Comparison of ENCODE assay signal across 19 cellular contexts in the genomic region with DNA sequence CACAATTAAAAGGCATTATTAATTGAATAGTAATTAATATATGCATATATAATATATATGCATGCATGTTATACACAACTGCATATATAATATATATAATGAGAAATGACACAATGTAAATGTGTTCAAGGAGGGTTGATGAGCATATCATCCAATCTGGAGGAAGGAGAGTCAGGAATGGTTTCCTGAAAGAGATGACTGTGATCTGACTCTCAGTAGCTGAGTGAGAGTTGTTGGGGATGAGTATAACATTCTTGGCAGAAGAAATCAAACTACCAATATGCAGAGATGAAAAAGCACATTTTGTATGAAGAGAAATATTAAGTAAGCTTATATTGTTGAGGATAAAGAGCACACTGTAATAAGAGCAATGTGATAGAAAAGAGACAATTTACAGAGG. TPM values are rescaled to one million over a fixed set of nuclear protein-coding genes. Genes with fewer than 3 reads are reported as not detected.
A peak's percentile ranks its signal among the peaks of the same experiment; 100 is the strongest.
DNase-seq lines count a peak whose midpoint lies in the region; ATAC-seq and TF ChIP-seq lines count a peak whose summit lies in the region.
"Had no signal": no experiment of that assay in that cellular context is flagged by ENCODE, and none has a peak within 500 bp of the region (broad histone marks: within the 10 kb centered on the region; RNA-seq: fewer than 3 reads in every experiment).

No MANE protein-coding gene starts in this region.

- H3K4me1 ChIP-seq in lower lobe of right lung (no peaks in the 10 kb centered on the region), mammary epithelial cell (ENCODE audit: insufficient read depth, low read length) (peaks cover 6% of the 10 kb centered on the region)
- H3K4me1 ChIP-seq: BLaER1, SJCRH30 had no signal

- H3K9me3 ChIP-seq in lower lobe of right lung (no peaks in the 10 kb centered on the region), mammary epithelial cell (replicated peaks; ENCODE audit: insufficient read depth, low read length) (no peaks in the 10 kb centered on the region)
- H3K9me3 ChIP-seq: BLaER1, SJCRH30 had no signal

- ATAC-seq in SK-N-SH treated with all-trans-retinoic acid at 6 μM for 48 hours (peak; percentile 65), lower lobe of right lung (no peak)
- ATAC-seq: CD8-positive, alpha-beta T cell; HepG2 had no signal

- H3K27ac ChIP-seq in lower lobe of right lung (no peak overlapping the region), mammary epithelial cell (ENCODE audit: insufficient read depth, low read depth, low read length) (no peak overlapping the region)
- H3K27ac ChIP-seq: BLaER1, KMS-11, SJCRH30 had no signal

- dilution Hi-C loops in mammary epithelial cell (cut with HindIII; ENCODE audit: low sequenced_read_pairs), result loop anchor here (5.0 kb wide), 1 partner anchor 37 kb away; no protein-coding TSS in a partner anchor

- no peaks in the 10 kb centered on the region for H3K79me2 ChIP-seq in mammary epithelial cell (ENCODE audit: insufficient read depth, low read length)

- in situ Hi-C loops in mammary epithelial cell (cut with MboI; ENCODE audit: low sequenced_read_pairs in 2 of 2), result no loop called here

- no peak overlapping the region for H3K4me3 ChIP-seq in fibroblast of mammary gland (ENCODE audit: control insufficient read depth, low read depth, low read length)
- H3K4me3 ChIP-seq in lower lobe of right lung, result no peak overlapping the region
- no peak overlapping the region for H3K4me3 ChIP-seq in mammary epithelial cell (replicated peaks in 1 of 3; ENCODE audit: insufficient read depth in 1 of 3, low read depth in 2 of 3, low read length in 3 of 3)
- H3K4me3 ChIP-seq: BLaER1, SJCRH30 had no signal

- H3K4me1 Mint-ChIP-seq in activated CD4-positive, alpha-beta T cell treated with anti-CD3 and anti-CD28 coated beads, Interleukin-2, amount 10 ng/mL, durations not matched to agents 24 days and 14 days, result no peaks in the 10 kb centered on the region

- CTCF ChIA-PET in mammary epithelial cell (lab: Charles Lee; ENCODE audit: low non-redundant PET), result no interaction called here

- no peak overlapping the region for H3K27ac Mint-ChIP-seq in activated CD4-positive, alpha-beta T cell treated with anti-CD3 and anti-CD28 coated beads, Interleukin-2, amount 10 ng/mL, durations not matched to agents 24 days and 14 days
- H3K27ac Mint-ChIP-seq: CD8-positive, alpha-beta T cell had no signal

- no peak overlapping the region for H3K4me3 Mint-ChIP-seq in activated CD4-positive, alpha-beta T cell treated with anti-CD3 and anti-CD28 coated beads, Interleukin-2, amount 10 ng/mL, durations not matched to agents 24 days and 14 days
- H3K4me3 Mint-ChIP-seq: CD8-positive, alpha-beta T cell had no signal

- peaks cover 2% of the 10 kb centered on the region for H3K27me3 Mint-ChIP-seq in activated CD4-positive, alpha-beta T cell treated with anti-CD3 and anti-CD28 coated beads, Interleukin-2, amount 10 ng/mL, durations not matched to agents 24 days and 14 days

- H4K20me1 ChIP-seq in mammary epithelial cell (ENCODE audit: insufficient read depth, low read length), result no peaks in the 10 kb centered on the region
- H4K20me1 ChIP-seq: BLaER1 had no signal

- no peak overlapping the region for H3K4me2 ChIP-seq in mammary epithelial cell (ENCODE audit: insufficient read depth, low read depth, low read length)
- H3K4me2 ChIP-seq: BLaER1, KMS-11 had no signal

- no peak overlapping the region for H2AFZ ChIP-seq in mammary epithelial cell (ENCODE audit: low read depth, low read length)

- peak; percentile 5 for DNase-seq in HCEC 1CT
- peak; percentile 42 for DNase-seq in fibroblast of mammary gland (ENCODE audit: low read depth)
- DNase-seq in activated CD4-positive, alpha-beta T cell treated with anti-CD3 and anti-CD28 coated beads, Interleukin-2, amount 10 ng/mL, durations not matched to agents 24 days and 14 days, result no peak
- no peak for DNase-seq in lower lobe of right lung
- DNase-seq in NOMO-1 (lab: John Stamatoyannopoulos, UW; ENCODE audit: unreplicated experiment in 2 of 2), result no peak
- no peak for DNase-seq in mammary epithelial cell
- DNase-seq: CD8-positive, alpha-beta T cell; NCI-H1048; NCI-H1436 treated with DMSO at 0.1 percent for 48 hours; NCI-H2081 treated with DMSO at 0.1 percent for 48 hours; NCI-H524; SJCRH30 had no signal

- H3K9ac ChIP-seq in mammary epithelial cell (ENCODE audit: insufficient read depth, low read length), result no peak overlapping the region
- H3K9ac ChIP-seq: BLaER1, KMS-11 had no signal

- intact Hi-C loops in activated CD4-positive, alpha-beta T cell treated with anti-CD3 and anti-CD28 coated beads, Interleukin-2, amount 10 ng/mL, durations not matched to agents 24 days and 14 days (cut with micrococcal nuclease), result no loop called here
- intact Hi-C loops in lower lobe of right lung (cut with DNase I), result no loop called here
- intact Hi-C loops in mammary epithelial cell (cut with micrococcal nuclease), result loop anchor here (10.0 kb wide), 1 partner anchor 115 kb away; a partner anchor contains a TSS

- no TSS peak for BruUV-seq in mammary epithelial cell (replicated peaks; lab: Mats Ljungman, UMichigan)

- no peaks in the 10 kb centered on the region for H3K9me3 Mint-ChIP-seq in activated CD4-positive, alpha-beta T cell treated with anti-CD3 and anti-CD28 coated beads, Interleukin-2, amount 10 ng/mL, durations not matched to agents 24 days and 14 days
- H3K9me3 Mint-ChIP-seq: CD8-positive, alpha-beta T cell had no signal

- TF ChIP-seq CTCF in fibroblast of mammary gland (conservative IDR thresholded peaks at IDR 0.05; ENCODE audit: control insufficient read depth, insufficient read depth, low read depth, low read length) (no peak), lower lobe of right lung (IDR thresholded peaks at IDR 0.05) (no peak), mammary epithelial cell (conservative IDR thresholded peaks at IDR 0.05 in 1 of 2, IDR thresholded peaks at IDR 0.05 in 1 of 2; ENCODE audit: extremely low read depth in 1 of 2, insufficient read depth in 1 of 2, low read depth in 1 of 2, low read length in 2 of 2) (no peak)

- H3K36me3 ChIP-seq in lower lobe of right lung, result no peaks in the 10 kb centered on the region
- no peaks in the 10 kb centered on the region for H3K36me3 ChIP-seq in mammary epithelial cell (ENCODE audit: insufficient read depth, low read length)
- H3K36me3 ChIP-seq: BLaER1, SJCRH30 had no signal

- H3K36me3 Mint-ChIP-seq in activated CD4-positive, alpha-beta T cell treated with anti-CD3 and anti-CD28 coated beads, Interleukin-2, amount 10 ng/mL, durations not matched to agents 24 days and 14 days (ENCODE audit: low read depth), result no peaks in the 10 kb centered on the region
- H3K36me3 Mint-ChIP-seq: CD8-positive, alpha-beta T cell had no signal

- H3K27me3 ChIP-seq in lower lobe of right lung (ENCODE audit: low read depth) (no peaks in the 10 kb centered on the region), mammary epithelial cell (ENCODE audit: insufficient read depth, low read length) (no peaks in the 10 kb centered on the region)
- H3K27me3 ChIP-seq: BLaER1, SJCRH30 had no signal

TF ChIP-seq in SK-N-SH treated with all-trans-retinoic acid at 6 μM for 48 hours, 23 proteins besides CTCF, POLR2A, EP300 and RAD21 (continues in another document):
- TF ChIP-seq TOX (CRISPR knock-in tag; IDR thresholded peaks at IDR 0.05; ENCODE audit: borderline replicate concordance), result no peak
- TF ChIP-seq, protein P1, sequence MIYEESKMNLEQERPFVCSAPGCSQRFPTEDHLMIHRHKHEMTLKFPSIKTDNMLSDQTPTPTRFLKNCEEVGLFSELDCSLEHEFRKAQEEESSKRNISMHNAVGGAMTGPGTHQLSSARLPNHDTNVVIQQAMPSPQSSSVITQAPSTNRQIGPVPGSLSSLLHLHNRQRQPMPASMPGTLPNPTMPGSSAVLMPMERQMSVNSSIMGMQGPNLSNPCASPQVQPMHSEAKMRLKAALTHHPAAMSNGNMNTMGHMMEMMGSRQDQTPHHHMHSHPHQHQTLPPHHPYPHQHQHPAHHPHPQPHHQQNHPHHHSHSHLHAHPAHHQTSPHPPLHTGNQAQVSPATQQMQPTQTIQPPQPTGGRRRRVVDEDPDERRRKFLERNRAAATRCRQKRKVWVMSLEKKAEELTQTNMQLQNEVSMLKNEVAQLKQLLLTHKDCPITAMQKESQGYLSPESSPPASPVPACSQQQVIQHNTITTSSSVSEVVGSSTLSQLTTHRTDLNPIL (CRISPR knock-in tag; IDR thresholded peaks at IDR 0.05; ENCODE audit: low read depth), result no peak
- TF ChIP-seq ZC3H10 (CRISPR knock-in tag; IDR thresholded peaks at IDR 0.05), result no peak
- TF ChIP-seq, protein P2, sequence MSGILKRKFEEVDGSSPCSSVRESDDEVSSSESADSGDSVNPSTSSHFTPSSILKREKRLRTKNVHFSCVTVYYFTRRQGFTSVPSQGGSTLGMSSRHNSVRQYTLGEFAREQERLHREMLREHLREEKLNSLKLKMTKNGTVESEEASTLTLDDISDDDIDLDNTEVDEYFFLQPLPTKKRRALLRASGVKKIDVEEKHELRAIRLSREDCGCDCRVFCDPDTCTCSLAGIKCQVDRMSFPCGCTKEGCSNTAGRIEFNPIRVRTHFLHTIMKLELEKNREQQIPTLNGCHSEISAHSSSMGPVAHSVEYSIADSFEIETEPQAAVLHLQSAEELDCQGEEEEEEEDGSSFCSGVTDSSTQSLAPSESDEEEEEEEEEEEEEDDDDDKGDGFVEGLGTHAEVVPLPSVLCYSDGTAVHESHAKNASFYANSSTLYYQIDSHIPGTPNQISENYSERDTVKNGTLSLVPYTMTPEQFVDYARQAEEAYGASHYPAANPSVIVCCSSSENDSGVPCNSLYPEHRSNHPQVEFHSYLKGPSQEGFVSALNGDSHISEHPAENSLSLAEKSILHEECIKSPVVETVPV (CRISPR knock-in tag; IDR thresholded peaks at IDR 0.05), result no peak
- TF ChIP-seq BACH2 (CRISPR knock-in tag; IDR thresholded peaks at IDR 0.05; ENCODE audit: borderline replicate concordance), result no peak
- no peak for TF ChIP-seq ZNF8 (CRISPR knock-in tag; IDR thresholded peaks at IDR 0.05)
- no peak for TF ChIP-seq ZNF565 (CRISPR knock-in tag; conservative IDR thresholded peaks at IDR 0.05; ENCODE audit: low read depth)
- TF ChIP-seq CSDC2 (CRISPR knock-in tag; IDR thresholded peaks at IDR 0.05), result no peak
- no peak for TF ChIP-seq TCF4 (CRISPR knock-in tag; IDR thresholded peaks at IDR 0.05; ENCODE audit: borderline replicate concordance)
- TF ChIP-seq ZFP3 (CRISPR knock-in tag; IDR thresholded peaks at IDR 0.05), result no peak
- no peak for TF ChIP-seq ISL1 (CRISPR knock-in tag; IDR thresholded peaks at IDR 0.05)
- TF ChIP-seq ZFP30 (CRISPR knock-in tag; IDR thresholded peaks at IDR 0.05), result no peak
- no peak for TF ChIP-seq SNAI2 (CRISPR knock-in tag; IDR thresholded peaks at IDR 0.05)

RNA-seq across cellular contexts. Expression of a gene that starts 37.3 kb away (rescaled TPM):
- total RNA-seq in activated CD4-positive, alpha-beta T cell treated with anti-CD3 and anti-CD28 coated beads, Interleukin-2, amount 10 ng/mL, durations not matched to agents 24 days and 14 days, result not detected in 2 replicates
- not detected for total RNA-seq in lower lobe of right lung
- under 1 TPM in 1 of 2 donors, not detected in 1; under 0.01 TPM for total RNA-seq in mammary epithelial cell
- not detected for polyA plus RNA-seq in mammary epithelial cell
- polyA minus RNA-seq in mammary epithelial cell, result not detected
- total RNA-seq: CD8-positive, alpha-beta T cell; G401; M059J had no signal

RNA-seq across cellular contexts. Expression of a gene that starts 52.4 kb away (rescaled TPM):
- not detected in 2 replicates for total RNA-seq in activated CD4-positive, alpha-beta T cell treated with anti-CD3 and anti-CD28 coated beads, Interleukin-2, amount 10 ng/mL, durations not matched to agents 24 days and 14 days
- total RNA-seq in lower lobe of right lung (not detected), mammary epithelial cell (not detected)
- not detected for polyA plus RNA-seq in mammary epithelial cell
- not detected for polyA minus RNA-seq in mammary epithelial cell
- total RNA-seq: CD8-positive, alpha-beta T cell; G401; HepG2; M059J; RPMI7951; SJCRH30 had no signal
- polyA plus RNA-seq: HepG2 had no signal

Comparison
In these comparisons a context has a peak if more than half of its experiments do, and no peak if none do; other contexts are left out.
1. DNase-seq: peak in HCEC 1CT (single experiment) and fibroblast of mammary gland (single experiment); none in activated CD4-positive, alpha-beta T cell treated with anti-CD3 and anti-CD28 coated beads, Interleukin-2, amount 10 ng/mL, durations not matched to agents 24 days and 14 days (single experiment), lower lobe of right lung (single experiment), NOMO-1 (0 of 2) and mammary epithelial cell (single experiment).